Comparison of ENCODE assay signal across 8 cellular contexts in the genomic region with DNA sequence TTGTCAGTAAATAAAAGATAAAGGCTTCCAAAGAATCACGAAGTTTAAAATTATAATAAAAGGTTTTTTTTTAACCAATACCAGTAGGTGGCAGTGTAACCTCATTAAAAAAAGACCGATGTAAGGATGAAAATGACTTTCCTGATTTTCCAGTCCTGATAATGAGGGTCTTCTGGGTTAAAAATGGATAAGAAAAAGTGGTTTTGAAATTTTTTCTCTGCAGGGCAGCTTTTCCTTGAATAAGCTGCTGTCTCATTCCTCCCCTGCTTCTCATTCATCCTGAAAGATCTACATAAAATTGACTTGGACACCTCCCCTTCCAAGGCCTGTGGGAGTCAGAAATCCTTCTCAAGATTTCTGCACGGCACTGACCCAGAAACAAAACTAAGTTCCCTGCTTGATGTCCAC. TPM values are rescaled to one million over a fixed set of nuclear protein-coding genes. Genes with fewer than 3 reads are reported as not detected.
DNase-seq lines count a peak whose midpoint lies in the region; ATAC-seq and TF ChIP-seq lines count a peak whose summit lies in the region.

No MANE protein-coding gene starts in this region.

- H3K9me3 ChIP-seq in thoracic aorta, result no peaks in the 10 kb centered on the region

- H3K79me2 ChIP-seq in KMS-11 (ENCODE audit: insufficient read depth, low read depth), result no peaks in the 10 kb centered on the region

- no peak overlapping the region for H3K9ac ChIP-seq in KMS-11

- no peaks in the 10 kb centered on the region for H4K20me1 ChIP-seq in KMS-11 (ENCODE audit: insufficient read depth)

- intact Hi-C loops in left cardiac atrium (cut with DNase I), result no loop called here

- H3K27ac ChIP-seq in KMS-11 (no peak overlapping the region), thoracic aorta (peak overlapping the region in 1 of 2 donors; percentile 36)

- H3K4me1 ChIP-seq in KMS-11 (ENCODE audit: low read depth, poor library complexity, severe bottlenecking), result peaks cover 16% of the 10 kb centered on the region
- peaks cover 14 to 15% of the 10 kb centered on the region in 2 donors for H3K4me1 ChIP-seq in thoracic aorta (ENCODE audit: control insufficient read depth in 1 of 2, low read depth in 2 of 2)

- H2AFZ ChIP-seq in KMS-11 (ENCODE audit: low read depth), result 0 out of 2 replicates have a peak overlapping the region, but pooled peaks have one; percentile 20

- peak; percentile 63; the same call in 1 of the 2 replicates for TF ChIP-seq CTCF in KMS-11 (conservative IDR thresholded peaks at IDR 0.05; ENCODE audit: low read depth, low read length)
- TF ChIP-seq CTCF in thoracic aorta (IDR thresholded peaks at IDR 0.05), result peak; percentile 63

- no peaks in the 10 kb centered on the region for H3K36me3 ChIP-seq in KMS-11 (ENCODE audit: insufficient read depth)
- H3K36me3 ChIP-seq in thoracic aorta, result no peaks in the 10 kb centered on the region

- peak; percentile 68 for DNase-seq in DMS 273 (lab: John Stamatoyannopoulos, UW; ENCODE audit: unreplicated experiment)
- DNase-seq in SK-N-DZ (ENCODE audit: low spot score), result peak; percentile 55
- DNase-seq in left cardiac atrium, result no peak
- DNase-seq in thoracic aorta (ENCODE audit: low spot score), result no peak
- no peak for DNase-seq in activated naive CD4-positive, alpha-beta T cell treated with anti-CD3 and anti-CD28 coated beads, Interleukin-2, amount 50 U/mL, for 16 hours

- no peak overlapping the region for H3K4me3 ChIP-seq in KMS-11 (IDR thresholded peaks at IDR 0.05; ENCODE audit: insufficient read depth, low read depth, low read length)
- peak overlapping the region; percentile 5 for H3K4me3 ChIP-seq in thoracic aorta

- H3K4me2 ChIP-seq in KMS-11, result no peak overlapping the region

- H3K27me3 ChIP-seq in KMS-11 (ENCODE audit: insufficient read depth, low read depth), result no peaks in the 10 kb centered on the region
- no peaks in the 10 kb centered on the region for H3K27me3 ChIP-seq in thoracic aorta (replicated peaks; ENCODE audit: insufficient read depth)

- ATAC-seq in left cardiac atrium (peak; percentile 44 to 65), thoracic aorta (ENCODE audit: insufficient number of reproducible peaks, low FRiP score, low read depth) (no peak), GM18498 (IDR thresholded peaks at IDR 0.05; ENCODE audit: unreplicated experiment) (no peak), HG03039 (IDR thresholded peaks at IDR 0.05; ENCODE audit: unreplicated experiment) (no peak)

RNA-seq across cellular contexts. Expression of gene FBXO33, which starts 58.9 kb away (rescaled TPM):
- 11.5 and 13.3 TPM in 2 replicates for polyA plus RNA-seq in SK-N-DZ (2014; cell fraction: cytosol; rRNA removed)
- 9.1 TPM in 2 replicates for polyA plus RNA-seq in SK-N-DZ (2014; cell fraction: nucleus; rRNA removed)
- total RNA-seq in left cardiac atrium (1 to 10 TPM; 5.2 to 5.3 TPM), thoracic aorta (10 to 100 TPM; 23.0 to 26.2 TPM)

Comparison
In these comparisons a context has a peak if more than half of its experiments do, and no peak if none do; other contexts are left out.
1. DNase-seq: peak in DMS 273 (single experiment) and SK-N-DZ (single experiment); none in left cardiac atrium (single experiment), thoracic aorta (single experiment) and activated naive CD4-positive, alpha-beta T cell treated with anti-CD3 and anti-CD28 coated beads, Interleukin-2, amount 50 U/mL, for 16 hours (single experiment).
2. ATAC-seq: peak in left cardiac atrium (2 of 2); none in thoracic aorta (single experiment), GM18498 (single experiment) and HG03039 (single experiment).